ENCODE assay signal across 1 cellular context in genomic region chr20:49699200-49699992, GRCh38.
TF ChIP-seq lines count a peak whose summit lies in the region.

No MANE protein-coding gene starts in this region.

TF ChIP-seq in K562, 482 proteins besides CTCF, POLR2A, EP300 and RAD21 (continued from another document and continues in another):
- TF ChIP-seq, protein P1, sequence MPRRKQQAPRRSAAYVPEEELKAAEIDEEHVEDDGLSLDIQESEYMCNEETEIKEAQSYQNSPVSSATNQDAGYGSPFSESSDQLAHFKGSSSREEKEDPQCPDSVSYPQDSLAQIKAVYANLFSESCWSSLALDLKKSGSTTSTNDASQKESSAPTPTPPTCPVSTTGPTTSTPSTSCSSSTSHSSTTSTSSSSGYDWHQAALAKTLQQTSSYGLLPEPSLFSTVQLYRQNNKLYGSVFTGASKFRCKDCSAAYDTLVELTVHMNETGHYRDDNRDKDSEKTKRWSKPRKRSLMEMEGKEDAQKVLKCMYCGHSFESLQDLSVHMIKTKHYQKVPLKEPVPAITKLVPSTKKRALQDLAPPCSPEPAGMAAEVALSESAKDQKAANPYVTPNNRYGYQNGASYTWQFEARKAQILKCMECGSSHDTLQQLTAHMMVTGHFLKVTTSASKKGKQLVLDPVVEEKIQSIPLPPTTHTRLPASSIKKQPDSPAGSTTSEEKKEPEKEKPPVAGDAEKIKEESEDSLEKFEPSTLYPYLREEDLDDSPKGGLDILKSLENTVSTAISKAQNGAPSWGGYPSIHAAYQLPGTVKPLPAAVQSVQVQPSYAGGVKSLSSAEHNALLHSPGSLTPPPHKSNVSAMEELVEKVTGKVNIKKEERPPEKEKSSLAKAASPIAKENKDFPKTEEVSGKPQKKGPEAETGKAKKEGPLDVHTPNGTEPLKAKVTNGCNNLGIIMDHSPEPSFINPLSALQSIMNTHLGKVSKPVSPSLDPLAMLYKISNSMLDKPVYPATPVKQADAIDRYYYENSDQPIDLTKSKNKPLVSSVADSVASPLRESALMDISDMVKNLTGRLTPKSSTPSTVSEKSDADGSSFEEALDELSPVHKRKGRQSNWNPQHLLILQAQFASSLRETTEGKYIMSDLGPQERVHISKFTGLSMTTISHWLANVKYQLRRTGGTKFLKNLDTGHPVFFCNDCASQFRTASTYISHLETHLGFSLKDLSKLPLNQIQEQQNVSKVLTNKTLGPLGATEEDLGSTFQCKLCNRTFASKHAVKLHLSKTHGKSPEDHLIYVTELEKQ (CRISPR knock-in tag; IDR thresholded peaks at IDR 0.05): no peak
- TF ChIP-seq PBX2 (CRISPR knock-in tag; IDR thresholded peaks at IDR 0.05; ENCODE audit: low read depth) (no peak; the same call in none of the 2 replicates), PBX2 (tag; conservative IDR thresholded peaks at IDR 0.05; ENCODE audit: low read depth) (peak; percentile 89), RBM14 (IDR thresholded peaks at IDR 0.05; ENCODE audit: borderline replicate concordance, insufficient read depth, low read depth, low read length) (no peak), FOSL1 (tag; conservative IDR thresholded peaks at IDR 0.05) (peak; percentile 88), AFF1 (IDR thresholded peaks at IDR 0.05; ENCODE audit: low read depth in 1 of 2, partially characterized antibody in 2 of 2) (no peak), SLC30A9 (CRISPR knock-in tag; IDR thresholded peaks at IDR 0.05) (no peak), ZBTB17 (CRISPR knock-in tag; IDR thresholded peaks at IDR 0.05) (no peak), NFXL1 (CRISPR knock-in tag; IDR thresholded peaks at IDR 0.05) (no peak), CUX1 (CRISPR knock-in tag; IDR thresholded peaks at IDR 0.05) (no peak), TGIF2 (CRISPR knock-in tag; IDR thresholded peaks at IDR 0.05) (no peak), NELFE (IDR thresholded peaks at IDR 0.05; ENCODE audit: insufficient read depth, insufficient read length) (no peak), SMAD2 (IDR thresholded peaks at IDR 0.05; ENCODE audit: low read depth, low read length) (no peak), MXI1 (IDR thresholded peaks at IDR 0.05; ENCODE audit: low read depth, low read length) (no peak), ARID4B (CRISPR knock-in tag; IDR thresholded peaks at IDR 0.05) (no peak), U2AF1 (optimal IDR thresholded peaks at IDR 0.05; ENCODE audit: low read depth, low read length) (no peak), ZNF184 (CRISPR knock-in tag; IDR thresholded peaks at IDR 0.05) (no peak), CC2D1A (IDR thresholded peaks at IDR 0.05) (no peak), ATF7 (IDR thresholded peaks at IDR 0.05) (no peak), FOXJ3 (CRISPR knock-in tag; IDR thresholded peaks at IDR 0.05) (no peak), ZNF561 (CRISPR knock-in tag; conservative IDR thresholded peaks at IDR 0.05) (no peak), KHSRP (IDR thresholded peaks at IDR 0.05) (no peak), EHMT2 (IDR thresholded peaks at IDR 0.05) (no peak), THAP7 (CRISPR knock-in tag; IDR thresholded peaks at IDR 0.05) (no peak), NR4A1 (CRISPR knock-in tag; IDR thresholded peaks at IDR 0.05) (no peak), NR4A1 (tag; IDR thresholded peaks at IDR 0.05) (no peak), CCAR2 (IDR thresholded peaks at IDR 0.05; ENCODE audit: low read depth, low read length) (no peak), NCOA2 (IDR thresholded peaks at IDR 0.05; ENCODE audit: partially characterized antibody in 2 of 2) (no peak), ZBTB9 (CRISPR knock-in tag; IDR thresholded peaks at IDR 0.05) (no peak), ZBTB8A (IDR thresholded peaks at IDR 0.05; ENCODE audit: partially characterized antibody) (no peak), EZH2 (IDR thresholded peaks at IDR 0.05; ENCODE audit: borderline replicate concordance, low read depth, low read length) (no peak), DDX20 (tag; IDR thresholded peaks at IDR 0.05; ENCODE audit: low read depth) (no peak), PHF20 (IDR thresholded peaks at IDR 0.05; ENCODE audit: partially characterized antibody) (no peak), L3MBTL2 (IDR thresholded peaks at IDR 0.05) (no peak)
- TF ChIP-seq, protein P2, sequence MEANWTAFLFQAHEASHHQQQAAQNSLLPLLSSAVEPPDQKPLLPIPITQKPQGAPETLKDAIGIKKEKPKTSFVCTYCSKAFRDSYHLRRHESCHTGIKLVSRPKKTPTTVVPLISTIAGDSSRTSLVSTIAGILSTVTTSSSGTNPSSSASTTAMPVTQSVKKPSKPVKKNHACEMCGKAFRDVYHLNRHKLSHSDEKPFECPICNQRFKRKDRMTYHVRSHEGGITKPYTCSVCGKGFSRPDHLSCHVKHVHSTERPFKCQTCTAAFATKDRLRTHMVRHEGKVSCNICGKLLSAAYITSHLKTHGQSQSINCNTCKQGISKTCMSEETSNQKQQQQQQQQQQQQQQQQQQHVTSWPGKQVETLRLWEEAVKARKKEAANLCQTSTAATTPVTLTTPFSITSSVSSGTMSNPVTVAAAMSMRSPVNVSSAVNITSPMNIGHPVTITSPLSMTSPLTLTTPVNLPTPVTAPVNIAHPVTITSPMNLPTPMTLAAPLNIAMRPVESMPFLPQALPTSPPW (CRISPR knock-in tag; IDR thresholded peaks at IDR 0.05): 0 out of 2 replicates have a peak, but pooled peaks have one; percentile 19
